9 cellular contexts compared by ENCODE assay signal in genomic region chr21:44709426-44710293, GRCh38. TPM values are rescaled to one million over a fixed set of nuclear protein-coding genes. Genes with fewer than 3 reads are reported as not detected.
DNase-seq lines count a peak whose midpoint lies in the region; ATAC-seq, FAIRE-seq and TF ChIP-seq lines count a peak whose summit lies in the region.
"Had no signal": no experiment of that assay in that cellular context is flagged by ENCODE, and none has a peak within 500 bp of the region (broad histone marks: within the 10 kb centered on the region; RNA-seq: fewer than 3 reads in every experiment).

No MANE protein-coding gene starts in this region.

- peaks cover 35% of the 10 kb centered on the region for H3K4me1 ChIP-seq in CD8-positive, alpha-beta memory T cell (ENCODE audit: insufficient read depth, low read length)
- peaks cover 31% of the 10 kb centered on the region for H3K4me1 ChIP-seq in keratinocyte (ENCODE audit: control insufficient read depth, extremely low read depth, insufficient read depth, low read length)

- POLR2A ChIA-PET in CD8-positive, alpha-beta memory T cell (lab: Charles Lee) = interaction anchor here (0.8 to 1.2 kb wide), 2 partner anchors 52 kb away, joined by 3 read pairs; partner anchors contain the start of gene KRTAP12-3

- peaks cover 72% of the 10 kb centered on the region for H3K27me3 ChIP-seq in CD8-positive, alpha-beta memory T cell (ENCODE audit: insufficient read depth, low read length, poor library complexity, severe bottlenecking)
- H3K27me3 ChIP-seq in keratinocyte (ENCODE audit: control insufficient read depth, extremely low read depth, insufficient read depth, low read length) = peaks cover 59% of the 10 kb centered on the region

- H3K4me2 ChIP-seq in keratinocyte (ENCODE audit: control insufficient read depth, extremely low read depth, insufficient read depth, low read depth, low read length) = peak overlapping the region; percentile 91

- H3K27ac ChIP-seq in CD8-positive, alpha-beta memory T cell (ENCODE audit: low read depth, low read length) = no peak overlapping the region
- no peak overlapping the region for H3K27ac ChIP-seq in keratinocyte (ENCODE audit: control insufficient read depth, insufficient read depth, low read length)

- no peak overlapping the region for H3K4me3 ChIP-seq in CD8-positive, alpha-beta memory T cell (ENCODE audit: low read length)
- peak overlapping the region; percentile 14 to 61 (median 59) for H3K4me3 ChIP-seq in keratinocyte (ENCODE audit: control insufficient read depth in 2 of 3, extremely low read depth in 1 of 3, insufficient read depth in 2 of 3, low read depth in 1 of 3, low read length in 3 of 3)

- peak overlapping the region in 6 of 7 donors; percentile 56 to 78 (median 66) for H3K4me3 Mint-ChIP-seq in CD8-positive, alpha-beta memory T cell
- no peak overlapping the region for H3K4me3 Mint-ChIP-seq in activated naive CD4-positive, alpha-beta T cell treated with anti-CD3 and anti-CD28 coated beads, Interleukin-2, amount 10 ng/mL, durations not matched to agents 7 days and 5 days
- no peak overlapping the region for H3K4me3 Mint-ChIP-seq in endothelial cell (ENCODE audit: unreplicated experiment)

- H3K4me1 Mint-ChIP-seq in CD8-positive, alpha-beta memory T cell = peaks cover 28 to 46% (median 46%) of the 10 kb centered on the region in 3 donors
- H3K4me1 Mint-ChIP-seq in activated naive CD4-positive, alpha-beta T cell treated with anti-CD3 and anti-CD28 coated beads, Interleukin-2, amount 10 ng/mL, durations not matched to agents 7 days and 5 days = peaks cover 15% of the 10 kb centered on the region
- peaks cover 16% of the 10 kb centered on the region for H3K4me1 Mint-ChIP-seq in endothelial cell (ENCODE audit: unreplicated experiment)

- H3K27ac Mint-ChIP-seq in CD8-positive, alpha-beta memory T cell = peak overlapping the region in 2 of 8 donors; percentile 10 to 76
- H3K27ac Mint-ChIP-seq in activated naive CD4-positive, alpha-beta T cell treated with anti-CD3 and anti-CD28 coated beads, Interleukin-2, amount 10 ng/mL, durations not matched to agents 7 days and 5 days = no peak overlapping the region
- no peak overlapping the region for H3K27ac Mint-ChIP-seq in endothelial cell (ENCODE audit: unreplicated experiment)

- ATAC-seq in GM18520 (IDR thresholded peaks at IDR 0.05; ENCODE audit: unreplicated experiment) = no peak
- ATAC-seq: activated CD4-positive, CD25-positive, alpha-beta regulatory T cell treated with anti-CD3 and anti-CD28 coated beads, Interleukin-2, amount 50 U/mL, for 24 hours had no signal

- no peaks in the 10 kb centered on the region for H3K79me2 ChIP-seq in keratinocyte (ENCODE audit: control insufficient read depth, insufficient read depth, low read length)

- H3K9me3 Mint-ChIP-seq in CD8-positive, alpha-beta memory T cell = peaks cover 5 to 18% (median 16%) of the 10 kb centered on the region in 5 donors
- H3K9me3 Mint-ChIP-seq in activated naive CD4-positive, alpha-beta T cell treated with anti-CD3 and anti-CD28 coated beads, Interleukin-2, amount 10 ng/mL, durations not matched to agents 7 days and 5 days = peaks cover 12% of the 10 kb centered on the region
- H3K9me3 Mint-ChIP-seq in endothelial cell (ENCODE audit: unreplicated experiment) = no peaks in the 10 kb centered on the region

- CTCF ChIA-PET in CD8-positive, alpha-beta memory T cell (lab: Charles Lee) = interaction anchor here (0.6 to 2.2 kb wide), 4 partner anchors 10 to 91 kb away, joined by 3 to 6 read pairs (median 4); no protein-coding TSS in a partner anchor
- CTCF ChIA-PET in activated naive CD4-positive, alpha-beta T cell treated with anti-CD3 and anti-CD28 coated beads, Interleukin-2, amount 10 ng/mL, durations not matched to agents 7 days and 5 days (lab: Charles Lee) = interaction anchor here (1.6 kb wide), 1 partner anchor 84 kb away, joined by 5 read pairs; no protein-coding TSS in a partner anchor

- no peaks in the 10 kb centered on the region for H3K9me1 ChIP-seq in keratinocyte (ENCODE audit: control insufficient read depth, extremely low read depth, insufficient read depth, low read length)

- peaks cover 71 to 83% of the 10 kb centered on the region in 2 donors for H3K27me3 Mint-ChIP-seq in CD8-positive, alpha-beta memory T cell
- H3K27me3 Mint-ChIP-seq in activated naive CD4-positive, alpha-beta T cell treated with anti-CD3 and anti-CD28 coated beads, Interleukin-2, amount 10 ng/mL, durations not matched to agents 7 days and 5 days = peaks cover 100% of the 10 kb centered on the region
- peaks cover 30% of the 10 kb centered on the region for H3K27me3 Mint-ChIP-seq in endothelial cell (ENCODE audit: unreplicated experiment)

- no peaks in the 10 kb centered on the region for H3K9me3 ChIP-seq in CD8-positive, alpha-beta memory T cell (ENCODE audit: low read length)
- peaks cover 4% of the 10 kb centered on the region for H3K9me3 ChIP-seq in keratinocyte (ENCODE audit: control insufficient read depth, low read depth, low read length)

- DNase-seq in CD8-positive, alpha-beta memory T cell = peak in 1 of 5 donors; percentile 51
- DNase-seq in NCI-H146 treated with DMSO at 0.1 percent for 48 hours (lab: John Stamatoyannopoulos, UW; ENCODE audit: unreplicated experiment) = peak; percentile 48
- peak; percentile 21 for DNase-seq in activated naive CD4-positive, alpha-beta T cell treated with anti-CD3 and anti-CD28 coated beads, Interleukin-2, amount 10 ng/mL, durations not matched to agents 7 days and 5 days
- DNase-seq in keratinocyte (ENCODE audit: low read depth, low spot score) = peak; percentile 59
- DNase-seq in endothelial cell (ENCODE audit: low spot score) = no peak
- DNase-seq in GM20000 (ENCODE audit: low spot score) = no peak
- no peak for DNase-seq in GF-D8 (lab: John Stamatoyannopoulos, UW)

- no peaks in the 10 kb centered on the region for H3K36me3 ChIP-seq in CD8-positive, alpha-beta memory T cell (ENCODE audit: insufficient read depth, low read length)
- H3K36me3 ChIP-seq in keratinocyte (ENCODE audit: control insufficient read depth in 2 of 2, extremely low read depth in 1 of 2, insufficient read depth in 2 of 2, low read length in 2 of 2) = no peaks in the 10 kb centered on the region

- H4K20me1 ChIP-seq in keratinocyte (ENCODE audit: control insufficient read depth, extremely low read depth, insufficient read depth, low read length) = no peaks in the 10 kb centered on the region

- peak overlapping the region; percentile 26 for H3K9ac ChIP-seq in keratinocyte (ENCODE audit: control insufficient read depth, extremely low read depth, insufficient read depth, low read length)

- peak overlapping the region; percentile 57 for H2AFZ ChIP-seq in keratinocyte (ENCODE audit: control insufficient read depth, low read length)

- FAIRE-seq in keratinocyte (lab: Jason Lieb, UNC) = peak; percentile 78

- dilution Hi-C loops in keratinocyte (cut with MboI; ENCODE audit: extremely low pct_ligation_motif_present, low sequenced_read_pairs) = no loop called here

- TF ChIP-seq CTCF in keratinocyte (optimal IDR thresholded peaks at IDR 0.05 in 1 of 3, IDR thresholded peaks at IDR 0.05 in 1 of 3, conservative IDR thresholded peaks at IDR 0.05 in 1 of 3; ENCODE audit: extremely low read depth in 1 of 3, insufficient read depth in 2 of 3, low read length in 3 of 3) = no peak
- no peak for TF ChIP-seq CTCF in endothelial cell (IDR thresholded peaks at IDR 0.05; ENCODE audit: unreplicated experiment)
- TF ChIP-seq CTCF in GM20000 (IDR thresholded peaks at IDR 0.05; ENCODE audit: extremely low read depth, missing control alignments) = no peak

- peaks cover 0 to 4% (median 0%) of the 10 kb centered on the region in 3 donors for H3K36me3 Mint-ChIP-seq in CD8-positive, alpha-beta memory T cell
- peaks cover 13% of the 10 kb centered on the region for H3K36me3 Mint-ChIP-seq in activated naive CD4-positive, alpha-beta T cell treated with anti-CD3 and anti-CD28 coated beads, Interleukin-2, amount 10 ng/mL, durations not matched to agents 7 days and 5 days
- H3K36me3 Mint-ChIP-seq in endothelial cell (ENCODE audit: low read depth, unreplicated experiment) = peaks cover 8% of the 10 kb centered on the region

RNA-seq across cellular contexts. Expression of gene TSPEAR, which starts 1.7 kb away (rescaled TPM):
- total RNA-seq in CD8-positive, alpha-beta memory T cell = not detected
- polyA plus RNA-seq in CD8-positive, alpha-beta memory T cell = 0.05 TPM
- 0.07 to 0.12 TPM in 2 of 3 replicates, not detected in the other for polyA plus RNA-seq in keratinocyte
- not detected for polyA plus RNA-seq in keratinocyte (2011; ENCODE audit: low read depth)
- polyA plus RNA-seq in keratinocyte (2011; cell fraction: cytosol; rRNA removed) = 0.01 and 0.06 TPM in 2 replicates
- polyA plus RNA-seq in keratinocyte (2011; cell fraction: nucleus; rRNA removed) = 0.10 and 0.20 TPM in 2 replicates
- polyA plus RNA-seq in keratinocyte (2012; ENCODE audit: low replicate concordance) = 0.07 TPM in 1 of 2 replicates, not detected in the other
- polyA minus RNA-seq in keratinocyte = 0.20 TPM in 1 of 3 replicates, not detected in the others
- polyA minus RNA-seq in keratinocyte (2011; cell fraction: cytosol; rRNA and poly(A)+ RNA removed) = not detected
- polyA minus RNA-seq in keratinocyte (2011; cell fraction: nucleus; rRNA and poly(A)+ RNA removed) = not detected in 2 replicates
- not detected for total RNA-seq in endothelial cell (ENCODE audit: unreplicated experiment)

RNA-seq across cellular contexts. Expression of gene KRTAP10-12, which starts 12.7 kb away (rescaled TPM):
- not detected for total RNA-seq in CD8-positive, alpha-beta memory T cell
- polyA plus RNA-seq in CD8-positive, alpha-beta memory T cell = not detected
- not detected in 3 replicates for polyA plus RNA-seq in keratinocyte
- polyA plus RNA-seq in keratinocyte (2011; ENCODE audit: low read depth) = not detected
- polyA plus RNA-seq in keratinocyte (2011; cell fraction: cytosol; rRNA removed) = not detected in 2 replicates
- not detected in 2 replicates for polyA plus RNA-seq in keratinocyte (2011; cell fraction: nucleus; rRNA removed)
- polyA plus RNA-seq in keratinocyte (2012; ENCODE audit: low replicate concordance) = not detected in 2 replicates
- polyA minus RNA-seq in keratinocyte = not detected in 3 replicates
- not detected for polyA minus RNA-seq in keratinocyte (2011; cell fraction: cytosol; rRNA and poly(A)+ RNA removed)
- polyA minus RNA-seq in keratinocyte (2011; cell fraction: nucleus; rRNA and poly(A)+ RNA removed) = not detected in 2 replicates
- total RNA-seq in endothelial cell (ENCODE audit: unreplicated experiment) = not detected

RNA-seq across cellular contexts. Expression of gene KRTAP12-1, which starts 27.7 kb away (rescaled TPM):
- total RNA-seq in CD8-positive, alpha-beta memory T cell = not detected
- polyA plus RNA-seq in CD8-positive, alpha-beta memory T cell = not detected
- polyA plus RNA-seq in keratinocyte = not detected in 3 replicates
- not detected for polyA plus RNA-seq in keratinocyte (2011; ENCODE audit: low read depth)
- not detected in 2 replicates for polyA plus RNA-seq in keratinocyte (2011; cell fraction: cytosol; rRNA removed)
- not detected in 2 replicates for polyA plus RNA-seq in keratinocyte (2011; cell fraction: nucleus; rRNA removed)
- polyA plus RNA-seq in keratinocyte (2012; ENCODE audit: low replicate concordance) = not detected in 2 replicates
- not detected in 3 replicates for polyA minus RNA-seq in keratinocyte
- polyA minus RNA-seq in keratinocyte (2011; cell fraction: cytosol; rRNA and poly(A)+ RNA removed) = not detected
- polyA minus RNA-seq in keratinocyte (2011; cell fraction: nucleus; rRNA and poly(A)+ RNA removed) = not detected in 2 replicates
- not detected for total RNA-seq in endothelial cell (ENCODE audit: unreplicated experiment)

RNA-seq across cellular contexts. Expression of gene KRTAP12-2, which starts 42.9 kb away (rescaled TPM):
- not detected for total RNA-seq in CD8-positive, alpha-beta memory T cell
- polyA plus RNA-seq in CD8-positive, alpha-beta memory T cell = not detected
- polyA plus RNA-seq in keratinocyte = not detected in 3 replicates
- not detected for polyA plus RNA-seq in keratinocyte (2011; ENCODE audit: low read depth)
- polyA plus RNA-seq in keratinocyte (2011; cell fraction: cytosol; rRNA removed) = not detected in 2 replicates
- polyA plus RNA-seq in keratinocyte (2011; cell fraction: nucleus; rRNA removed) = not detected in 2 replicates
- not detected in 2 replicates for polyA plus RNA-seq in keratinocyte (2012; ENCODE audit: low replicate concordance)
- polyA minus RNA-seq in keratinocyte = 0.26 TPM in 1 of 3 replicates, not detected in the others
- not detected for polyA minus RNA-seq in keratinocyte (2011; cell fraction: cytosol; rRNA and poly(A)+ RNA removed)
- not detected in 2 replicates for polyA minus RNA-seq in keratinocyte (2011; cell fraction: nucleus; rRNA and poly(A)+ RNA removed)
- total RNA-seq in endothelial cell (ENCODE audit: unreplicated experiment) = not detected

RNA-seq across cellular contexts. Expression of gene KRTAP12-3, which starts 51.9 kb away (rescaled TPM):
- total RNA-seq in CD8-positive, alpha-beta memory T cell = not detected
- not detected for polyA plus RNA-seq in CD8-positive, alpha-beta memory T cell
- not detected in 3 replicates for polyA plus RNA-seq in keratinocyte
- polyA plus RNA-seq in keratinocyte (2011; ENCODE audit: low read depth) = not detected
- polyA plus RNA-seq in keratinocyte (2011; cell fraction: cytosol; rRNA removed) = not detected in 2 replicates
- not detected in 2 replicates for polyA plus RNA-seq in keratinocyte (2011; cell fraction: nucleus; rRNA removed)
- polyA plus RNA-seq in keratinocyte (2012; ENCODE audit: low replicate concordance) = not detected in 2 replicates
- polyA minus RNA-seq in keratinocyte = not detected in 3 replicates
- polyA minus RNA-seq in keratinocyte (2011; cell fraction: cytosol; rRNA and poly(A)+ RNA removed) = not detected
- polyA minus RNA-seq in keratinocyte (2011; cell fraction: nucleus; rRNA and poly(A)+ RNA removed) = not detected in 2 replicates
- not detected for total RNA-seq in endothelial cell (ENCODE audit: unreplicated experiment)

Comparison
In these comparisons a context has a peak if more than half of its experiments do, and no peak if none do; other contexts are left out.
1. DNase-seq: peak in NCI-H146 treated with DMSO at 0.1 percent for 48 hours (single experiment), activated naive CD4-positive, alpha-beta T cell treated with anti-CD3 and anti-CD28 coated beads, Interleukin-2, amount 10 ng/mL, durations not matched to agents 7 days and 5 days (single experiment) and keratinocyte (single experiment); none in endothelial cell (single experiment), GM20000 (single experiment) and GF-D8 (single experiment).
2. H3K4me3 Mint-ChIP-seq: peak in CD8-positive, alpha-beta memory T cell (6 of 7); none in activated naive CD4-positive, alpha-beta T cell treated with anti-CD3 and anti-CD28 coated beads, Interleukin-2, amount 10 ng/mL, durations not matched to agents 7 days and 5 days (single experiment) and endothelial cell (single experiment).